Comparison of ENCODE assay signal across 8 cellular contexts in genomic region chr3:46976326-46977190, GRCh38. TPM values are rescaled to one million over a fixed set of nuclear protein-coding genes. Genes with fewer than 3 reads are reported as not detected.
DNase-seq lines count a peak whose midpoint lies in the region; TF ChIP-seq lines count a peak whose summit lies in the region.

Gene CCDC12, minus strand, starts transcription at chr3:46976745. Its CDS starts 13 bp downstream, at chr3:46976732.

- peak within 1 kb of the TSS; percentile 87 for H2AK5ac ChIP-seq in mesenchymal stem cell (ENCODE audit: low read length, severe bottlenecking)

- WGBS in mesenchymal stem cell = under 1% methylated on average over 57 of the region's 64 CpGs

- H3K4me2 ChIP-seq in mesenchymal stem cell (ENCODE audit: low read length, poor library complexity, severe bottlenecking) = peak within 1 kb of the TSS; percentile 0

- H3K4me1 Mint-ChIP-seq in CD8-positive, alpha-beta memory T cell = peaks cover 62 to 78% (median 69%) of the 10 kb centered on the region in 3 donors

- peak within 1 kb of the TSS; percentile 85 for H4K91ac ChIP-seq in mesenchymal stem cell (ENCODE audit: low read length)

- peak within 1 kb of the TSS in 1 of 2 experiments; percentile 76 for H3K14ac ChIP-seq in mesenchymal stem cell (ENCODE audit: low read length in 2 of 2)

- no peak for TF ChIP-seq CTCF in GM20000 (IDR thresholded peaks at IDR 0.05; ENCODE audit: extremely low read depth, missing control alignments)

- H3K9me3 Mint-ChIP-seq in CD8-positive, alpha-beta memory T cell = no peaks in the 10 kb centered on the region

- peak within 1 kb of the TSS; percentile 99 for H3K4me3 ChIP-seq in CD8-positive, alpha-beta memory T cell (ENCODE audit: low read length)
- peak within 1 kb of the TSS; percentile 28 for H3K4me3 ChIP-seq in endocrine pancreas (ENCODE audit: control insufficient read depth, insufficient read depth, low read length)
- H3K4me3 ChIP-seq in mesenchymal stem cell (ENCODE audit: insufficient read depth in 1 of 2, low read depth in 1 of 2, low read length in 2 of 2) = peak within 1 kb of the TSS; percentile 71 to 88

- H3K4me3 Mint-ChIP-seq in CD8-positive, alpha-beta memory T cell = peak within 1 kb of the TSS; percentile 92 to 100 (median 99)

- no peaks in the 10 kb centered on the region for H3K27me3 ChIP-seq in CD8-positive, alpha-beta memory T cell (ENCODE audit: insufficient read depth, low read length, poor library complexity, severe bottlenecking)
- H3K27me3 ChIP-seq in endocrine pancreas (ENCODE audit: control insufficient read depth, insufficient read depth, low read length) (no peaks in the 10 kb centered on the region), mesenchymal stem cell (ENCODE audit: control insufficient read depth in 1 of 2, insufficient read depth in 1 of 2, low read length in 2 of 2) (no peaks in the 10 kb centered on the region)

- H3K79me1 ChIP-seq in mesenchymal stem cell (replicated peaks; ENCODE audit: low read length, poor library complexity, severe bottlenecking) = peaks cover 17% of the 10 kb centered on the region

- POLR2A ChIA-PET in CD8-positive, alpha-beta memory T cell (lab: Charles Lee) = interaction anchor here (0.5 to 1.7 kb wide), 11 partner anchors 11 to 1280 kb away, joined by 3 to 9 read pairs (median 4); partner anchors contain the start of gene SETD2

- H4K8ac ChIP-seq in mesenchymal stem cell (ENCODE audit: low read length) = peak within 1 kb of the TSS; percentile 71

- H3K27me3 Mint-ChIP-seq in CD8-positive, alpha-beta memory T cell = peaks cover 0 to 2% of the 10 kb centered on the region in 2 donors

- peak; percentile 88 to 97 (median 97) for DNase-seq in CD8-positive, alpha-beta memory T cell
- DNase-seq in GM20000 (ENCODE audit: low spot score) (peak; percentile 97), HT1080 (ENCODE audit: low read depth) (peak; percentile 99), NOMO-1 treated with DMSO at 0.1 percent for 48 hours (lab: John Stamatoyannopoulos, UW; ENCODE audit: unreplicated experiment) (peak; percentile 98), mesenchymal stem cell (peak; percentile 100)
- peak; percentile 76 to 83 (median 82) for DNase-seq in activated CD8-positive, alpha-beta memory T cell treated with anti-CD3 and anti-CD28 coated beads for 48 hours (ENCODE audit: low read depth in 2 of 3, low spot score in 2 of 3)
- DNase-seq in stimulated activated CD8-positive, alpha-beta memory T cell treated with anti-CD3 and anti-CD28 coated beads, Interleukin-12 subunit alpha, Interleukin-12 subunit beta, amount 100 ng/mL, for 4 hours (ENCODE audit: low read depth) = peak; percentile 85

- H2BK120ac ChIP-seq in mesenchymal stem cell (ENCODE audit: low read depth, low read length) = peak within 1 kb of the TSS; percentile 64

- no peaks in the 10 kb centered on the region for H3K9me3 ChIP-seq in CD8-positive, alpha-beta memory T cell (ENCODE audit: low read length)
- no peaks in the 10 kb centered on the region for H3K9me3 ChIP-seq in endocrine pancreas (ENCODE audit: control insufficient read depth, low read length)
- H3K9me3 ChIP-seq in mesenchymal stem cell (ENCODE audit: control insufficient read depth, low read length) = no peaks in the 10 kb centered on the region

- H3K18ac ChIP-seq in mesenchymal stem cell (ENCODE audit: low read depth in 1 of 2, low read length in 2 of 2) = peak within 1 kb of the TSS; percentile 49 to 99

- no peaks in the 10 kb centered on the region for H3K36me3 ChIP-seq in CD8-positive, alpha-beta memory T cell (ENCODE audit: insufficient read depth, low read length)
- H3K36me3 ChIP-seq in endocrine pancreas (ENCODE audit: control insufficient read depth, insufficient read depth, low read length) (no peaks in the 10 kb centered on the region), mesenchymal stem cell (ENCODE audit: control insufficient read depth in 1 of 2, insufficient read depth in 2 of 2, low read depth in 1 of 2, low read length in 2 of 2) (peaks cover 0 to 7% of the 10 kb centered on the region in 2 experiments)

- peak within 1 kb of the TSS; percentile 99 for H2BK5ac ChIP-seq in mesenchymal stem cell (ENCODE audit: low read depth, low read length, poor library complexity, severe bottlenecking)

- H3K23ac ChIP-seq in mesenchymal stem cell (ENCODE audit: low read length in 2 of 2) = no peak within 1 kb of the TSS

- H3K9ac ChIP-seq in endocrine pancreas (ENCODE audit: control insufficient read depth, insufficient read depth, low read length) = peak within 1 kb of the TSS; percentile 97
- H3K9ac ChIP-seq in mesenchymal stem cell (ENCODE audit: low read length) = peak within 1 kb of the TSS; percentile 97

- CTCF ChIA-PET in CD8-positive, alpha-beta memory T cell (lab: Charles Lee) = interaction anchor here (1.1 to 2.0 kb wide), 4 partner anchors 11 to 28 kb away, joined by 3 to 6 read pairs (median 4); no protein-coding TSS in a partner anchor

- peak within 1 kb of the TSS; percentile 55 to 67 for H3K4ac ChIP-seq in mesenchymal stem cell (ENCODE audit: low read depth in 1 of 2, low read length in 2 of 2)

- H3K27ac Mint-ChIP-seq in CD8-positive, alpha-beta memory T cell = peak within 1 kb of the TSS; percentile 95 to 100 (median 98)

- peaks cover 0 to 33% (median 4%) of the 10 kb centered on the region in 3 donors for H3K36me3 Mint-ChIP-seq in CD8-positive, alpha-beta memory T cell

- peaks cover 71% of the 10 kb centered on the region for H3K4me1 ChIP-seq in CD8-positive, alpha-beta memory T cell (ENCODE audit: insufficient read depth, low read length)
- no peaks in the 10 kb centered on the region for H3K4me1 ChIP-seq in endocrine pancreas (ENCODE audit: control insufficient read depth, insufficient read depth, low read length)
- H3K4me1 ChIP-seq in mesenchymal stem cell (ENCODE audit: control insufficient read depth, insufficient read depth, low read depth, low read length) = peaks cover 23% of the 10 kb centered on the region

- H2AFZ ChIP-seq in mesenchymal stem cell (ENCODE audit: low read depth, low read length) = no peak within 1 kb of the TSS

- H2BK15ac ChIP-seq in mesenchymal stem cell (ENCODE audit: low read depth, poor library complexity, severe bottlenecking) = peak within 1 kb of the TSS; percentile 44

- peak within 1 kb of the TSS; percentile 47 to 51 for H2BK12ac ChIP-seq in mesenchymal stem cell (ENCODE audit: low read length in 2 of 2)

- H3K27ac ChIP-seq in CD8-positive, alpha-beta memory T cell (ENCODE audit: low read depth, low read length) = peak within 1 kb of the TSS; percentile 89
- peak within 1 kb of the TSS; percentile 94 for H3K27ac ChIP-seq in mesenchymal stem cell (ENCODE audit: low read length, poor library complexity, severe bottlenecking)

RNA-seq across cellular contexts. Expression of gene CCDC12, which starts in this region (rescaled TPM):
- 10 to 100 TPM; 56.4 to 59.8 TPM for total RNA-seq in CD8-positive, alpha-beta memory T cell
- polyA plus RNA-seq in CD8-positive, alpha-beta memory T cell = 114 TPM
- 38.9 and 40.6 TPM in 2 replicates for total RNA-seq in HT1080 (2014; rRNA removed; shearing (Covaris generic))
- 21.9 and 31.9 TPM in 2 replicates for polyA plus RNA-seq in HT1080 (2015; cell fraction: cytosol; rRNA removed)
- polyA plus RNA-seq in HT1080 (2015; cell fraction: nucleus; rRNA removed) = 17.6 and 18.7 TPM in 2 replicates
- 25.6 TPM for polyA plus RNA-seq in mesenchymal stem cell (2013, experiment 1 of 2)
- polyA plus RNA-seq in mesenchymal stem cell (2013, experiment 2 of 2) = 26.2 TPM

Comparison
In these comparisons a context has a peak if more than half of its experiments do, and no peak if none do; other contexts are left out.
1. Peak in every context shown above with its lines: DNase-seq, H3K4me3 ChIP-seq and H3K27ac ChIP-seq.
2. H3K4me3 ChIP-seq: peak in every context shown above with its lines; median percentile 99 in CD8-positive, alpha-beta memory T cell; 80 in mesenchymal stem cell; 28 in endocrine pancreas.